Comparison of ENCODE assay signal across 18 cellular contexts in the genomic region with DNA sequence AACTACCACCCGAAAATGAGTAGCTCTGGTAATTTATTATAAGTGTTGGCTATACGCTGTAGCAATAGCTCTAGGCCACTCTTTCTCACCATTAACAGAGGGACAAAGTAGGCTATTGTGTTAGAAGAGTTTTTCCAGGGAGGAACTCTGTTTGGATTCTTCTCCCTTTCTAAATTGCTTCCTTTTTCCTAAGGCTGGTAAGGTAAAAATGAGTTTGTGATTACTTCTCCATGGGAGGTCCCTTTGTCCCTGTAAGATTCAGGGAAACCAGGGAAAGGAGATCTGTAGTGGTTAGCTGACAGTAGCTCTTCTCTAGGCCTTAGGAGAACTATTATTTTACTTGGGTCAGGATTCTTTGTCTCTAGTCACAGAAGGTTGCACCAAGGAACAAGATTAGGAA. TPM values are rescaled to one million over a fixed set of nuclear protein-coding genes. Genes with fewer than 3 reads are reported as not detected.
DNase-seq lines count a peak whose midpoint lies in the region; TF ChIP-seq lines count a peak whose summit lies in the region.
"Had no signal": no experiment of that assay in that cellular context is flagged by ENCODE, and none has a peak within 500 bp of the region (broad histone marks: within the 10 kb centered on the region; RNA-seq: fewer than 3 reads in every experiment).

No MANE protein-coding gene starts in this region.

- H3K36me3 ChIP-seq in SJCRH30, result no peaks in the 10 kb centered on the region

- H3K4me3 ChIP-seq in SJCRH30, result no peak overlapping the region
- H3K4me3 ChIP-seq: GM12878, GM23248 had no signal

- H3K27me3 Mint-ChIP-seq in type B pancreatic cell, result no peaks in the 10 kb centered on the region

- no peak overlapping the region for H3K4me3 Mint-ChIP-seq in type B pancreatic cell

- H3K27ac ChIP-seq in SJCRH30, result no peak overlapping the region; the same call in 1 of the 2 replicates
- H3K27ac ChIP-seq: GM23248 had no signal

- peaks cover 9% of the 10 kb centered on the region for H3K4me1 Mint-ChIP-seq in type B pancreatic cell (ENCODE audit: unreplicated experiment)

- no peak for TF ChIP-seq CTCF in type B pancreatic cell (conservative IDR thresholded peaks at IDR 0.05)

- H3K9me3 Mint-ChIP-seq in type B pancreatic cell, result no peaks in the 10 kb centered on the region

- DNase-seq in NCI-H748 (lab: John Stamatoyannopoulos, UW; ENCODE audit: unreplicated experiment) (peak; percentile 7), NCI-H748 treated with DMSO at 0.1 percent for 48 hours (lab: John Stamatoyannopoulos, UW) (no peak), SJCRH30 (peak; percentile 10 to 82), iPS DF 19.7 (ENCODE audit: low read depth, low spot score) (peak; percentile 65), type B pancreatic cell (ENCODE audit: extremely low spot score, unreplicated experiment) (no peak), NCI-H446 treated with DMSO at 0.1 percent for 48 hours (lab: John Stamatoyannopoulos, UW) (no peak), ureter (ENCODE audit: low spot score) (no peak)
- DNase-seq in activated CD8-positive, alpha-beta memory T cell treated with anti-CD3 and anti-CD28 coated beads, Interleukin-2, amount 50 U/mL, for 48 hours, result no peak
- DNase-seq: C1 segment of cervical spinal cord, DMS53, GM23248, IMR-90, Kasumi-1, NCI-H2029 treated with DMSO at 0.1 percent for 48 hours, NCI-H345, NCI-H774, Right ventricle myocardium superior had no signal

- H3K27ac Mint-ChIP-seq in type B pancreatic cell, result peak overlapping the region; percentile 31

- peaks cover 7% of the 10 kb centered on the region; the same call in 1 of the 2 replicates for H3K4me1 ChIP-seq in SJCRH30

- no peaks in the 10 kb centered on the region for H3K36me3 Mint-ChIP-seq in type B pancreatic cell

- H3K9me3 ChIP-seq in SJCRH30 (replicated peaks), result no peaks in the 10 kb centered on the region

- no peaks in the 10 kb centered on the region for H3K27me3 ChIP-seq in SJCRH30

RNA-seq across cellular contexts. Expression of a gene that starts 23.2 kb away (rescaled TPM):
- total RNA-seq in SJCRH30 (2014; rRNA removed; shearing (Covaris generic)), result 0.48 and 0.53 TPM in 2 replicates
- total RNA-seq in type B pancreatic cell (ENCODE audit: low replicate concordance) (4.0 and 27.7 TPM in 2 replicates), ureter (24.0 TPM)

Comparison
In these comparisons a context has a peak if more than half of its experiments do, and no peak if none do; other contexts are left out.
1. DNase-seq: peak in NCI-H748 (single experiment), SJCRH30 (2 of 2) and iPS DF 19.7 (single experiment); none in NCI-H748 treated with DMSO at 0.1 percent for 48 hours (single experiment), type B pancreatic cell (single experiment), activated CD8-positive, alpha-beta memory T cell treated with anti-CD3 and anti-CD28 coated beads, Interleukin-2, amount 50 U/mL, for 48 hours (single experiment), NCI-H446 treated with DMSO at 0.1 percent for 48 hours (single experiment) and ureter (single experiment).